In the genomic region with DNA sequence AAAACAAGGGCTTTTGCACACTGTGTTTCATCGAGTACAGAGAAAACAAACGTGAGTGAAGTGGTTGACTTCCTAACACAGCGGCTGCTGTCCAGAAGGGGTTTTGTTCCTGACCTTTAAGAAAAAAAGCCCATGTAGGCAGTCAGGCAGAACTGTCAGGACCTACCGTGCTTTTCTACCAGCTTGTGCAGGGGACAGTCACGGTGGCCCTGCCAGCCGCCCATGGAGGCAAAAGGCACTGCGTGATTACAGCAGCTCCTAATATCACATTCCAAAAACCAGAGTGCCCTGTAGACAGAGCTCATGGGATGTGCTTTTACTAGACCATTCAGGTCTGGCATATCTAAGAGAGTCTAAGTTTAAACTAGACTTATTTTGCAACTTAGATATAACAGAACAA, we compare ENCODE assay signal across 12 cellular contexts. TPM values are rescaled to one million over a fixed set of nuclear protein-coding genes. Genes with fewer than 3 reads are reported as not detected.
DNase-seq lines count a peak whose midpoint lies in the region; ATAC-seq and TF ChIP-seq lines count a peak whose summit lies in the region.
"Had no signal": no experiment of that assay in that cellular context is flagged by ENCODE, and none has a peak within 500 bp of the region (broad histone marks: within the 10 kb centered on the region; RNA-seq: fewer than 3 reads in every experiment).

No MANE protein-coding gene starts in this region.

- peak in 1 of 2 donors; percentile 6 for TF ChIP-seq EP300 in tibial nerve (IDR thresholded peaks at IDR 0.05)

- no peaks in the 10 kb centered on the region for H3K9me2 ChIP-seq in PC-3 (replicated peaks; ENCODE audit: low read length)

- WGBS in mesendoderm (ENCODE audit: extremely low coverage, insufficient coverage, low lambda C conversion rate) = no CpG with 5 or more reads among the region's 7 CpGs
- WGBS in tibial nerve, 2 donors = 51 to 54% methylated on average over 7 of the region's 7 CpGs

- H3K27me3 Mint-ChIP-seq in T-cell = no peaks in the 10 kb centered on the region

- peaks cover 85 to 92% (median 91%) of the 10 kb centered on the region in 3 donors for H3K4me1 Mint-ChIP-seq in T-cell

- peak overlapping the region; percentile 87 to 90 for H3K27ac Mint-ChIP-seq in activated naive CD4-positive, alpha-beta T cell treated with anti-CD3 and anti-CD28 coated beads, Interleukin-2, amount 50 U/mL, for 72 hours
- peak overlapping the region; percentile 74 to 81 for H3K27ac Mint-ChIP-seq in T-cell

- no peak overlapping the region for H2AFZ ChIP-seq in PC-3 (ENCODE audit: low read length)

- peak overlapping the region; percentile 32 for H3K9ac ChIP-seq in mesendoderm (ENCODE audit: low read length)
- no peak overlapping the region for H3K9ac ChIP-seq in PC-3 (ENCODE audit: low read length)

- H4K5ac ChIP-seq in mesendoderm (ENCODE audit: low read length) = no peak overlapping the region

- H3K36me3 Mint-ChIP-seq in activated naive CD4-positive, alpha-beta T cell treated with anti-CD3 and anti-CD28 coated beads, Interleukin-2, amount 50 U/mL, for 72 hours = peaks cover 63 to 71% of the 10 kb centered on the region in 2 donors
- H3K36me3 Mint-ChIP-seq in T-cell = peaks cover 75% of the 10 kb centered on the region

- H3K18ac ChIP-seq in mesendoderm (ENCODE audit: low read length) = no peak overlapping the region

- no peaks in the 10 kb centered on the region for H3K9me3 ChIP-seq in tibial nerve
- H3K9me3 ChIP-seq in PC-3 (ENCODE audit: low read length) = no peaks in the 10 kb centered on the region

- intact Hi-C loops in PC-3 (cut with micrococcal nuclease) (no loop called here), head of caudate nucleus (cut with DNase I) (no loop called here)

- no peak for DNase-seq in activated naive CD4-positive, alpha-beta T cell treated with anti-CD3 and anti-CD28 coated beads, Interleukin-2, amount 50 U/mL, for 72 hours (ENCODE audit: low spot score in 2 of 2)
- DNase-seq in activated naive CD4-positive, alpha-beta T cell treated with anti-CD3 and anti-CD28 coated beads, Interleukin-2, amount 50 U/mL, for 16 hours = no peak
- DNase-seq in T-cell = peak in 2 of 34 experiments; percentile 10 to 44
- no peak for DNase-seq in mesendoderm
- no peak for DNase-seq in tibial nerve (ENCODE audit: low spot score in 2 of 2)
- no peak for DNase-seq in PC-3
- no peak for DNase-seq in head of caudate nucleus
- DNase-seq in MV-4-11 (lab: John Stamatoyannopoulos, UW) = no peak
- DNase-seq: NCI-H1417, NCI-H524 treated with DMSO at 0.1 percent for 48 hours had no signal

- H3K79me1 ChIP-seq in mesendoderm (ENCODE audit: low read length) = no peaks in the 10 kb centered on the region

- peak overlapping the region in 2 of 3 donors; percentile 17 to 61 for H3K4me3 Mint-ChIP-seq in T-cell

- CTCF ChIA-PET in T-cell (lab: Charles Lee) = interaction anchor here in 1 of 2 donors (1.0 kb wide), 1 partner anchor 13 kb away, joined by 3 read pairs; no protein-coding TSS in a partner anchor
- CTCF ChIA-PET in PC-3 (lab: Charles Lee) = no interaction called here

- no peak for TF ChIP-seq CTCF in tibial nerve (IDR thresholded peaks at IDR 0.05)
- no peak for TF ChIP-seq CTCF in PC-3 (conservative IDR thresholded peaks at IDR 0.05; ENCODE audit: low read depth, low read length)

- no peak overlapping the region for H3K56ac ChIP-seq in mesendoderm (ENCODE audit: low read length)

- H3K27ac ChIP-seq in mesendoderm (ENCODE audit: low read depth, low read length) (no peak overlapping the region), tibial nerve (peak overlapping the region in 3 of 4 donors; percentile 2 to 65 (median 54)), PC-3 (ENCODE audit: low read length) (no peak overlapping the region)
- H3K27ac ChIP-seq: cardiac muscle cell, VCaP had no signal

- POLR2A ChIA-PET in T-cell (lab: Charles Lee) (interaction anchor here (0.5 to 6.1 kb wide), 6 partner anchors 9 to 175 kb away, joined by 3 to 204 read pairs (median 3); partner anchors contain the start of gene TNFAIP3 (in 1 of the 2)), PC-3 (lab: Charles Lee; ENCODE audit: unreplicated experiment) (no interaction called here)

- no peaks in the 10 kb centered on the region for H3F3A ChIP-seq in PC-3 (ENCODE audit: low read length, unreplicated experiment)

- no peak overlapping the region for H2BK15ac ChIP-seq in mesendoderm (replicated peaks; ENCODE audit: low read depth)

- no peak overlapping the region for H3K4ac ChIP-seq in mesendoderm (ENCODE audit: low read depth, low read length)

- H3K4me3 ChIP-seq in mesendoderm (ENCODE audit: low read length) (no peak overlapping the region), tibial nerve (no peak overlapping the region), PC-3 (ENCODE audit: low read length) (no peak overlapping the region)
- H3K4me3 ChIP-seq: cardiac muscle cell had no signal

- BruUV-seq in PC-3 (replicated peaks; lab: Mats Ljungman, UMichigan) = no TSS peak

- H3K79me2 ChIP-seq in mesendoderm (ENCODE audit: control insufficient read depth, insufficient read depth, low read length) (no peaks in the 10 kb centered on the region), PC-3 (ENCODE audit: low read length) (0 out of 2 replicates have a peak, but pooled peaks cover 4% of the 10 kb centered on the region)

- no peaks in the 10 kb centered on the region for H3K9me3 Mint-ChIP-seq in activated naive CD4-positive, alpha-beta T cell treated with anti-CD3 and anti-CD28 coated beads, Interleukin-2, amount 50 U/mL, for 72 hours
- H3K9me3 Mint-ChIP-seq in T-cell = no peaks in the 10 kb centered on the region

- H3K36me3 ChIP-seq in mesendoderm (ENCODE audit: control insufficient read depth, insufficient read depth, low read length) (no peaks in the 10 kb centered on the region), tibial nerve (peaks cover 3 to 90% (median 39%) of the 10 kb centered on the region in 3 donors), PC-3 (ENCODE audit: low read depth, low read length) (peaks cover 33% of the 10 kb centered on the region)

- no peak overlapping the region for H2BK120ac ChIP-seq in mesendoderm (ENCODE audit: low read depth, low read length)

- H3K4me2 ChIP-seq in mesendoderm (ENCODE audit: low read length) (no peak overlapping the region), PC-3 (ENCODE audit: low read length) (no peak overlapping the region)

- H4K20me1 ChIP-seq in PC-3 (ENCODE audit: low read length) = no peaks in the 10 kb centered on the region

- H3K23ac ChIP-seq in mesendoderm (ENCODE audit: low read length) = no peak overlapping the region

- no peak for ATAC-seq in activated naive CD4-positive, alpha-beta T cell treated with anti-CD3 and anti-CD28 coated beads, Interleukin-2, amount 50 U/mL, for 72 hours
- ATAC-seq in T-cell (replicated peaks in 1 of 4) = no peak
- no peak for ATAC-seq in PC-3

- no peaks in the 10 kb centered on the region for H3K4me1 ChIP-seq in mesendoderm (ENCODE audit: control insufficient read depth, low read depth, low read length)
- peaks cover 0 to 58% (median 10%) of the 10 kb centered on the region in 4 donors for H3K4me1 ChIP-seq in tibial nerve
- no peaks in the 10 kb centered on the region for H3K4me1 ChIP-seq in PC-3 (ENCODE audit: insufficient read depth, low read length)

- H3K27me3 ChIP-seq in mesendoderm (ENCODE audit: insufficient read depth, low read length, poor library complexity) = no peaks in the 10 kb centered on the region
- H3K27me3 ChIP-seq in tibial nerve = no peaks in the 10 kb centered on the region
- no peaks in the 10 kb centered on the region for H3K27me3 ChIP-seq in PC-3 (ENCODE audit: low read length)
- H3K27me3 ChIP-seq: cardiac muscle cell had no signal

- H2BK5ac ChIP-seq in mesendoderm (ENCODE audit: low read length) = no peak overlapping the region

- no peak overlapping the region for H2AK5ac ChIP-seq in mesendoderm (ENCODE audit: low read length)

- no peak overlapping the region for H4K8ac ChIP-seq in mesendoderm (ENCODE audit: low read depth, low read length)

- no peak for TF ChIP-seq POLR2A in tibial nerve (IDR thresholded peaks at IDR 0.05)

RNA-seq across cellular contexts. Expression of gene TNFAIP3, which starts 12.2 kb away (rescaled TPM):
- total RNA-seq in activated naive CD4-positive, alpha-beta T cell treated with anti-CD3 and anti-CD28 coated beads, Interleukin-2, amount 50 U/mL, for 72 hours = 100 to 1,000 TPM; 217 to 268 TPM
- 1,000 to 10,000 TPM in 2 of 5 donors, 100 to 1,000 TPM in 3; 109 to 2,994 (median 145) TPM for total RNA-seq in T-cell
- 1.4 TPM for polyA plus RNA-seq in mesendoderm (2013, experiment 1 of 2)
- polyA plus RNA-seq in mesendoderm (2013, experiment 2 of 2) = 1.1 TPM
- 10 to 100 TPM; 21.6 to 48.4 (median 32.8) TPM for total RNA-seq in tibial nerve
- 21.9 TPM in 2 replicates for total RNA-seq in PC-3 (2014; rRNA removed)

Comparison
In these comparisons a context has a peak if more than half of its experiments do, and no peak if none do; other contexts are left out.
1. H3K27ac ChIP-seq: peak in tibial nerve (3 of 4); none in mesendoderm (single experiment) and PC-3 (single experiment).